In genomic region chr19:15432018-15432494, GRCh38 we compare ENCODE assay signal across 8 cellular contexts.
DNase-seq lines count a peak whose midpoint lies in the region; ATAC-seq and TF ChIP-seq lines count a peak whose summit lies in the region.

No MANE protein-coding gene starts in this region.

- H3K36me3 ChIP-seq in GM06990 (ENCODE audit: control insufficient read depth, insufficient read depth, low read length), result peaks cover 13% of the 10 kb centered on the region
- H3K36me3 ChIP-seq in adipocyte (ENCODE audit: control insufficient read depth, insufficient read depth, low read length, severe bottlenecking), result peaks cover 16% of the 10 kb centered on the region

- peak overlapping the region; percentile 98 to 99 for H3K27ac Mint-ChIP-seq in stimulated activated naive CD8-positive, alpha-beta T cell treated with anti-CD3 and anti-CD28 coated beads, Interleukin-15, amount 100 ng/mL, for 72 hours

- H3K4me1 ChIP-seq in adipocyte (ENCODE audit: control insufficient read depth, insufficient read depth, low read length), result peaks cover 25% of the 10 kb centered on the region

- TF ChIP-seq CTCF in GM06990 (IDR thresholded peaks at IDR 0.05; ENCODE audit: insufficient read depth, low read length, poor library complexity, severe bottlenecking), result no peak

- H3K4me1 Mint-ChIP-seq in stimulated activated naive CD8-positive, alpha-beta T cell treated with anti-CD3 and anti-CD28 coated beads, Interleukin-15, amount 100 ng/mL, for 72 hours, result peaks cover 43% of the 10 kb centered on the region

- no peaks in the 10 kb centered on the region for H3K9me3 ChIP-seq in adipocyte (ENCODE audit: control insufficient read depth, low read length)

- peak; percentile 21 for ATAC-seq in HG03354 (IDR thresholded peaks at IDR 0.05; ENCODE audit: poor library complexity, severe bottlenecking, unreplicated experiment)
- ATAC-seq in stimulated activated naive CD8-positive, alpha-beta T cell treated with anti-CD3 and anti-CD28 coated beads, Interleukin-15, amount 100 ng/mL, for 72 hours, result peak; percentile 31
- no peak for ATAC-seq in HG03457 (IDR thresholded peaks at IDR 0.05; ENCODE audit: unreplicated experiment)

- H3K9ac ChIP-seq in adipocyte (ENCODE audit: low read length), result peak overlapping the region; percentile 95

- H3K27me3 ChIP-seq in GM06990 (replicated peaks; ENCODE audit: control insufficient read depth, insufficient read depth, low read length) (no peaks in the 10 kb centered on the region), adipocyte (replicated peaks; ENCODE audit: control insufficient read depth, insufficient read depth, low read length) (no peaks in the 10 kb centered on the region)

- peak; percentile 37 for DNase-seq in GM06990 (ENCODE audit: extremely low read depth, insufficient read length)
- DNase-seq in adipocyte (ENCODE audit: low read depth), result peak; percentile 49
- peak; percentile 38 for DNase-seq in left kidney (ENCODE audit: low read depth, low spot score)
- peak in 1 of 2 donors; percentile 42 for DNase-seq in stimulated activated naive CD8-positive, alpha-beta T cell treated with anti-CD3 and anti-CD28 coated beads, Interleukin-15, amount 100 ng/mL, for 72 hours
- no peak for DNase-seq in NCI-H2029 treated with DMSO at 0.1 percent for 48 hours (lab: John Stamatoyannopoulos, UW)
- no peak for DNase-seq in islet precursor cell

- no peaks in the 10 kb centered on the region for H3K9me3 Mint-ChIP-seq in stimulated activated naive CD8-positive, alpha-beta T cell treated with anti-CD3 and anti-CD28 coated beads, Interleukin-15, amount 100 ng/mL, for 72 hours

- H3K4me3 ChIP-seq in GM06990 (replicated peaks; ENCODE audit: low read depth, low read length) (peak overlapping the region; percentile 88), adipocyte (ENCODE audit: low read length) (peak overlapping the region; percentile 94)

- no peaks in the 10 kb centered on the region for H3K27me3 Mint-ChIP-seq in stimulated activated naive CD8-positive, alpha-beta T cell treated with anti-CD3 and anti-CD28 coated beads, Interleukin-15, amount 100 ng/mL, for 72 hours

- H3K4me3 Mint-ChIP-seq in stimulated activated naive CD8-positive, alpha-beta T cell treated with anti-CD3 and anti-CD28 coated beads, Interleukin-15, amount 100 ng/mL, for 72 hours, result peak overlapping the region; percentile 89 to 94

Comparison
In these comparisons a context has a peak if more than half of its experiments do, and no peak if none do; other contexts are left out.
1. DNase-seq: peak in GM06990 (single experiment), adipocyte (single experiment) and left kidney (single experiment); none in NCI-H2029 treated with DMSO at 0.1 percent for 48 hours (single experiment) and islet precursor cell (single experiment).